Comparison of ENCODE assay signal across 7 cellular contexts in genomic region chr11:89606840-89607239, GRCh38.
A peak's percentile ranks its signal among the peaks of the same experiment; 100 is the strongest.
DNase-seq lines count a peak whose midpoint lies in the region; FAIRE-seq and TF ChIP-seq lines count a peak whose summit lies in the region.
"Not testable (repeated sequence)": the region's sequence is repeated elsewhere in the genome, so short reads cannot be mapped to it uniquely, and the experiment has no call there.

No MANE protein-coding gene starts in this region.

- CTCF ChIA-PET in SK-N-SH (lab: Yijun Ruan, JAX), result interaction anchor here (0.6 kb wide), 1 partner anchor 336 kb away, joined by 3 read pairs; no protein-coding TSS in a partner anchor

- H3K79me2 ChIP-seq in SK-N-SH (ENCODE audit: insufficient read depth); osteoblast (ENCODE audit: insufficient read depth, low read length): not testable (repeated sequence)

- not testable (repeated sequence) for H3K9me2 ChIP-seq in SK-N-SH

- peak overlapping the region; percentile 18; the same call in 1 of the 2 replicates for H3K4me2 ChIP-seq in SK-N-SH
- not testable (repeated sequence) for H3K4me2 ChIP-seq in osteoblast (ENCODE audit: insufficient read depth, low read length)

- FAIRE-seq in HTR-8/SVneo (lab: Jason Lieb, UNC), result peak; percentile 92

- not testable (repeated sequence) for H3K4me3 ChIP-seq in SK-N-SH (ENCODE audit: low read depth in 2 of 2, low read length in 1 of 2); cardiac fibroblast (replicated peaks in 1 of 2; ENCODE audit: low read depth in 2 of 2, low read length in 2 of 2); osteoblast (ENCODE audit: insufficient read depth, low read length)

- DNase-seq in Daoy (ENCODE audit: low read depth) (peak; percentile 7), cardiac fibroblast (ENCODE audit: low read depth in 2 of 2) (peak; percentile 63 to 92), fibroblast of peridontal ligament (ENCODE audit: extremely low read depth) (peak; percentile 11), kidney tubule cell (ENCODE audit: low spot score) (peak; percentile 77)
- not testable (repeated sequence) for DNase-seq in HTR-8/SVneo (ENCODE audit: insufficient read length, low spot score); SK-N-SH; osteoblast (ENCODE audit: insufficient read length, low spot score, missing footprints)

- TF ChIP-seq EP300 in SK-N-SH (IDR thresholded peaks at IDR 0.05; ENCODE audit: borderline replicate concordance in 1 of 2, low read depth in 1 of 2, low read length in 1 of 2), result not testable (repeated sequence)

- not testable (repeated sequence) for TF ChIP-seq CTCF in SK-N-SH (IDR thresholded peaks at IDR 0.05); cardiac fibroblast (IDR thresholded peaks at IDR 0.05; ENCODE audit: low read depth, low read length); osteoblast (IDR thresholded peaks at IDR 0.05; ENCODE audit: extremely low read depth, low read depth, low read length)

- peak overlapping the region; percentile 96 for H2AFZ ChIP-seq in SK-N-SH (ENCODE audit: low read depth)
- not testable (repeated sequence) for H2AFZ ChIP-seq in osteoblast (ENCODE audit: low read length)

- 29% methylated on average over 2 of the region's 2 CpGs for whole genome bisulfite sequencing in SK-N-SH (ENCODE audit: low lambda C conversion rate)

- TF ChIP-seq RAD21 in SK-N-SH (IDR thresholded peaks at IDR 0.05; ENCODE audit: low read length), result not testable (repeated sequence)

- H3K9ac ChIP-seq in SK-N-SH, result peak overlapping the region; percentile 53; the same call in 1 of the 2 replicates

- peaks cover 15% of the 10 kb centered on the region for H3F3A ChIP-seq in SK-N-SH (replicated peaks; ENCODE audit: insufficient read depth)

- POLR2A ChIA-PET in SK-N-SH (lab: Yijun Ruan, JAX), result not testable (repeated sequence)

- not testable (repeated sequence) for H4K20me1 ChIP-seq in SK-N-SH (ENCODE audit: insufficient read depth); osteoblast (ENCODE audit: insufficient read depth, low read length)

- not testable (repeated sequence) for H3K9me3 ChIP-seq in SK-N-SH; osteoblast (ENCODE audit: low read depth, low read length)

- H3K36me3 ChIP-seq in SK-N-SH (replicated peaks in 1 of 2; ENCODE audit: control insufficient read depth in 1 of 2, insufficient read depth in 2 of 2, low read length in 1 of 2); osteoblast (ENCODE audit: insufficient read depth, low read length): not testable (repeated sequence)

- not testable (repeated sequence) for H3K4me1 ChIP-seq in SK-N-SH (ENCODE audit: control insufficient read depth in 1 of 2, insufficient read depth in 2 of 2, low read depth in 1 of 2, low read length in 1 of 2); osteoblast (ENCODE audit: insufficient read depth, low read length)

- H3K27me3 ChIP-seq in SK-N-SH (ENCODE audit: insufficient read depth); osteoblast (ENCODE audit: insufficient read depth, low read length): not testable (repeated sequence)

- peak overlapping the region in 1 of 2 experiments; percentile 71; a peak in 2 of 4 replicates for H3K27ac ChIP-seq in SK-N-SH (ENCODE audit: low read depth in 2 of 2, low read length in 1 of 2)
- peak overlapping the region; percentile 63 for H3K27ac ChIP-seq in osteoblast (ENCODE audit: low read depth, low read length)
